22 cellular contexts compared by ENCODE assay signal in the genomic region with DNA sequence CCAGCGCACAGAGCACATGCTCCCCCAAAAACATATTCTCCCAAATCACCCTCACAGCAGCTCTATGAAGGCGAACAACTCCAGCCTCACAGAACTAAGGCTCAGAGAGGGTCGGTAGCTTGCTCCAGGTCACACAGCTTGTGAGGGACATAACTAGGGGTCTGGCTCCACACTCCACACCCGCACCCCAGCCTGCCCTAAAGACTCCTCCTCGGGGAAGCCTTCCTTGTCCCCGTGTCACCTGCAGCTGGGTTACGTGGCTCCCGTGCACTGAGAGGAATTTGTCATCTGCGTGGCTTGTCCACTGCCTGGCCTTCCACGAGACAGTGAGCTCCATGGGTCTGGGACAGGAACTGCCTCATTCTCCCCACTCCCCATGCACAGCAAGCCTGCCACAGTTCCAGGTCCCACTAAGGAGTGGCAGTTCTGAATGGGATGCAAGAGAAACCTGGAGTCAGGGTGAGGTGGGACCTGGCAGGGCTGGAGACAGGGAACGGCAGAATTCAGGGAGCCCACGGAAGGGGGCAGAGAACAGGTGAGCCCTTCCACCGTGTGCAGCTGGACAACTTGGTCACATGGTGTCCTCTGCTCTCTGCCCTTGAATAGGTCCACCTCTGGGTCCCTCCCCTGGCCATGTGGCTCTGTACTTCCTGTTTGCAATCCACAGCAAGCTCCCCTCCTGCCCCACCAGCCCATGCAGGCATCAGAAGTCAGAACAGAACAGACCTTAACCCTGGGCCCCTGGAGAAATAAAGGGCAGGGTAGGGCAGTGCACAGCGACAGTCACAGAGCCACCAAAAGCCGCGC.
DNase-seq lines count a peak whose midpoint lies in the region; ATAC-seq lines count a peak whose summit lies in the region.
"Had no signal": no experiment of that assay in that cellular context is flagged by ENCODE, and none has a peak within 500 bp of the region (broad histone marks: within the 10 kb centered on the region; RNA-seq: fewer than 3 reads in every experiment).

No MANE protein-coding gene starts in this region.

- peak overlapping the region; percentile 88 for H3K27ac ChIP-seq in substantia nigra (ENCODE audit: low read depth, low read length, poor library complexity, severe bottlenecking)
- H3K27ac ChIP-seq: adrenal gland, HL-60, psoas muscle, skin epidermis, thoracic aorta, vagina had no signal

- peaks cover 52% of the 10 kb centered on the region for H3K4me1 Mint-ChIP-seq in memory B cell
- H3K4me1 Mint-ChIP-seq: activated CD4-positive, alpha-beta T cell treated with anti-CD3 and anti-CD28 coated beads, Interleukin-2, amount 10 ng/mL, durations not matched to agents 7 days and 5 days had no signal

- H3K9me3 Mint-ChIP-seq in memory B cell, result peaks cover 5% of the 10 kb centered on the region

- DNase-seq in activated CD8-positive, alpha-beta memory T cell treated with anti-CD3 and anti-CD28 coated beads for 24 hours, result peak; percentile 41
- no peak for DNase-seq in activated CD8-positive, alpha-beta memory T cell treated with anti-CD3 and anti-CD28 coated beads, Interleukin-2, amount 50 U/mL, for 4 hours
- peak; percentile 74 for DNase-seq in SHP77 treated with DMSO at 0.1 percent for 48 hours (lab: John Stamatoyannopoulos, UW)
- no peak for DNase-seq in memory B cell (ENCODE audit: low spot score in 2 of 2)
- DNase-seq in substantia nigra (lab: John Stamatoyannopoulos, UW), result no peak
- DNase-seq in activated naive CD4-positive, alpha-beta T cell treated with anti-CD3 and anti-CD28 coated beads, Interleukin-2, amount 50 U/mL, for 16 hours, result no peak
- no peak for DNase-seq in HPDE6-E6E7 (ENCODE audit: extremely low spot score)
- DNase-seq in foreskin melanocyte, result no peak
- DNase-seq: activated CD4-positive, alpha-beta T cell treated with anti-CD3 and anti-CD28 coated beads, Interleukin-2, amount 10 ng/mL, durations not matched to agents 7 days and 5 days; C1 segment of cervical spinal cord; Caco-2; cortex of kidney; NCI-H1092; NCI-H2081 treated with DMSO at 0.1 percent for 48 hours; NCI-H82; stimulated activated CD4-positive, alpha-beta T cell treated with anti-CD3 and anti-CD28 coated beads, Interleukin-2, amount 100 ng/mL, for 24 hours had no signal

- H3K27ac Mint-ChIP-seq in memory B cell, result peak overlapping the region; percentile 73
- H3K27ac Mint-ChIP-seq: activated CD4-positive, alpha-beta T cell treated with anti-CD3 and anti-CD28 coated beads, Interleukin-2, amount 10 ng/mL, durations not matched to agents 7 days and 5 days had no signal

- H3K27me3 Mint-ChIP-seq in memory B cell, result no peaks in the 10 kb centered on the region

- ATAC-seq in memory B cell (ENCODE audit: low read depth), result no peak
- ATAC-seq: psoas muscle had no signal

- H3K4me3 Mint-ChIP-seq in memory B cell, result no peak overlapping the region
- H3K4me3 Mint-ChIP-seq: activated CD4-positive, alpha-beta T cell treated with anti-CD3 and anti-CD28 coated beads, Interleukin-2, amount 10 ng/mL, durations not matched to agents 7 days and 5 days had no signal

- peaks cover 52% of the 10 kb centered on the region for H3K36me3 Mint-ChIP-seq in memory B cell

Comparison
In these comparisons a context has a peak if more than half of its experiments do, and no peak if none do; other contexts are left out.
1. DNase-seq: peak in activated CD8-positive, alpha-beta memory T cell treated with anti-CD3 and anti-CD28 coated beads for 24 hours (single experiment) and SHP77 treated with DMSO at 0.1 percent for 48 hours (single experiment); none in activated CD8-positive, alpha-beta memory T cell treated with anti-CD3 and anti-CD28 coated beads, Interleukin-2, amount 50 U/mL, for 4 hours (single experiment), memory B cell (0 of 2), substantia nigra (0 of 49), activated naive CD4-positive, alpha-beta T cell treated with anti-CD3 and anti-CD28 coated beads, Interleukin-2, amount 50 U/mL, for 16 hours (single experiment), HPDE6-E6E7 (single experiment) and foreskin melanocyte (single experiment).